ENCODE assay signal across 8 cellular contexts in genomic region chr2:205766765-205767359, GRCh38.
A peak's percentile ranks its signal among the peaks of the same experiment; 100 is the strongest.
DNase-seq lines count a peak whose midpoint lies in the region; ATAC-seq, FAIRE-seq and TF ChIP-seq lines count a peak whose summit lies in the region.

No MANE protein-coding gene starts in this region.

- H3K27me3 ChIP-seq in breast epithelium: no peaks in the 10 kb centered on the region

- no peaks in the 10 kb centered on the region for H3K4me1 Mint-ChIP-seq in activated T-helper 17 cell treated with anti-CD3 and anti-CD28 coated beads, Interleukin-2, amount 50 U/mL, for 72 hours

- TF ChIP-seq CTCF in C4-2B (conservative IDR thresholded peaks at IDR 0.05) (peak; percentile 93), NB4 (IDR thresholded peaks at IDR 0.05; ENCODE audit: low read depth, low read length) (peak; percentile 97), breast epithelium (IDR thresholded peaks at IDR 0.05) (peak; percentile 73 to 75 (median 74))

- DNase-seq in GM19238 (ENCODE audit: insufficient read length, low spot score) (peak; percentile 53), NB4 (ENCODE audit: low read depth) (peak; percentile 64), breast epithelium (ENCODE audit: low spot score in 2 of 2) (peak in 1 of 2 donors; percentile 75), kidney glomerular epithelial cell (lab: John Stamatoyannopoulos, UW) (peak; percentile 52)
- peak; percentile 35 to 42 for DNase-seq in stimulated activated CD4-positive, alpha-beta T cell treated with anti-CD3 and anti-CD28 coated beads, Interleukin-4, amount 100 ng/mL, for 4 hours

- no peaks in the 10 kb centered on the region for H3K36me3 Mint-ChIP-seq in activated T-helper 17 cell treated with anti-CD3 and anti-CD28 coated beads, Interleukin-2, amount 50 U/mL, for 72 hours (ENCODE audit: low read depth)

- H3K27ac ChIP-seq in C4-2B: no peak overlapping the region
- no peak overlapping the region for H3K27ac ChIP-seq in breast epithelium

- H3K9me3 ChIP-seq in breast epithelium: no peaks in the 10 kb centered on the region

- TF ChIP-seq POLR2A in NB4 (IDR thresholded peaks at IDR 0.05; ENCODE audit: extremely low read depth, insufficient read length) (no peak), breast epithelium (IDR thresholded peaks at IDR 0.05) (no peak)

- H3K4me1 ChIP-seq in breast epithelium: no peaks in the 10 kb centered on the region

- H3K4me3 ChIP-seq in NB4 (ENCODE audit: low read depth, low read length): no peak overlapping the region
- H3K4me3 ChIP-seq in breast epithelium: no peak overlapping the region

- peak; percentile 5 for FAIRE-seq in TTC549 (lab: Jason Lieb, UNC)

- no peaks in the 10 kb centered on the region for H3K36me3 ChIP-seq in breast epithelium

- H3K27me3 Mint-ChIP-seq in activated T-helper 17 cell treated with anti-CD3 and anti-CD28 coated beads, Interleukin-2, amount 50 U/mL, for 72 hours: peaks cover 38% of the 10 kb centered on the region

- no peak overlapping the region for H3K27ac Mint-ChIP-seq in activated T-helper 17 cell treated with anti-CD3 and anti-CD28 coated beads, Interleukin-2, amount 50 U/mL, for 72 hours

- H3K4me3 Mint-ChIP-seq in activated T-helper 17 cell treated with anti-CD3 and anti-CD28 coated beads, Interleukin-2, amount 50 U/mL, for 72 hours: no peak overlapping the region

- ATAC-seq in activated T-helper 17 cell treated with anti-CD3 and anti-CD28 coated beads, Interleukin-2, amount 50 U/mL, for 72 hours (replicated peaks): no peak

- intact Hi-C loops in breast epithelium (cut with DNase I; ENCODE audit: low total_unique reads): no loop called here

- H3K9me3 Mint-ChIP-seq in activated T-helper 17 cell treated with anti-CD3 and anti-CD28 coated beads, Interleukin-2, amount 50 U/mL, for 72 hours: no peaks in the 10 kb centered on the region
